In the genomic region with DNA sequence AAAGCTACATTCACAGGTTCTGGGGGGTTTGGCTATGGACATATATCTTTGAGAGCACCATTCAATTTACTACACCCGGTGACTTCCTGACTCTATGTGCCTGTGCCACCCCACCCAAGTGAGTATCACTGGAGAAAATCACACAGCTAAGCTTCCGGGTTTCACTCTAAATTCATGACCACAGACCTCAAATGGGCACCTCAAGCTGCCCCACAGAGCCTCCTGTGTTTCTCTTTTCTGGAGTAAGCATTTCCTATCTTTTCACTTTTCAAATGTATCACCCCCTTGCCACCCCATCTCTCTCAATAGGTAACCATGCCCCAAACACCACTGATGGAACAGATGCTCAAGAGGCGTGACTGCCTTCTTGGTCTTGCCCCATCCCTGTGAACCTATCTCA, we compare ENCODE assay signal across 1 cellular context.
TF ChIP-seq lines count a peak whose summit lies in the region.

No MANE protein-coding gene starts in this region.

TF ChIP-seq in SK-N-SH, 30 proteins besides CTCF, POLR2A, EP300 and RAD21 (continued from another document):
- TF ChIP-seq, protein P1, sequence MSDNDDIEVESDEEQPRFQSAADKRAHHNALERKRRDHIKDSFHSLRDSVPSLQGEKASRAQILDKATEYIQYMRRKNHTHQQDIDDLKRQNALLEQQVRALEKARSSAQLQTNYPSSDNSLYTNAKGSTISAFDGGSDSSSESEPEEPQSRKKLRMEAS (IDR thresholded peaks at IDR 0.05; ENCODE audit: low read depth), result no peak
- TF ChIP-seq FOXJ3 (CRISPR knock-in tag; IDR thresholded peaks at IDR 0.05), result no peak
- no peak for TF ChIP-seq JUND (IDR thresholded peaks at IDR 0.05)
- no peak for TF ChIP-seq SMC3 (IDR thresholded peaks at IDR 0.05; ENCODE audit: low read depth, low read length)
- no peak for TF ChIP-seq YY1 (IDR thresholded peaks at IDR 0.05; ENCODE audit: low read depth)
- TF ChIP-seq ELF1 (IDR thresholded peaks at IDR 0.05), result no peak
- no peak for TF ChIP-seq GATA2 (CRISPR knock-in tag; IDR thresholded peaks at IDR 0.05)
- TF ChIP-seq MEF2A (IDR thresholded peaks at IDR 0.05; ENCODE audit: borderline replicate concordance, low read depth), result no peak
